Comparison of ENCODE assay signal across 9 cellular contexts in the genomic region with DNA sequence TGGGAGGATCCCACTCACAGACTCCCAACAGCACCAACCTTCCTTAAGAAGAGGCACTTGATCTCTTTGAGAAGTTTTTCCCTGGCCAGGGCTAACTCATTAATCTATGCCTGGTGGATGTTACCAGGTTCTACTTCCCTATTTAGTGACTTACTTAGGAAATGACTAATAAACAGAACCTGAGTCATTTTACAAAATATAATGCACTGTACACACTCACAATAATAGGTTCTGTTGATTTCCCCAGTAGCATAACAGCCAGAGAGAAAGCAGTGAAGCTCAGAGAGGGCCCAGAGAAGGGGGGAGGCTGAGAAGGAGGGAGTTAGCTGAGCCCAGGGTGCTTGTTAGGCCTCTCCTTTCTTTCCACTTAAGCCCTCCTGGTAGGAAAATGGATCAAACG. TPM values are rescaled to one million over a fixed set of nuclear protein-coding genes. Genes with fewer than 3 reads are reported as not detected.
DNase-seq lines count a peak whose midpoint lies in the region; ATAC-seq lines count a peak whose summit lies in the region.
"Had no signal": no experiment of that assay in that cellular context is flagged by ENCODE, and none has a peak within 500 bp of the region (broad histone marks: within the 10 kb centered on the region; RNA-seq: fewer than 3 reads in every experiment).

No MANE protein-coding gene starts in this region.

- peaks cover 0 to 13% (median 3%) of the 10 kb centered on the region in 5 donors for H3K36me3 Mint-ChIP-seq in naive thymus-derived CD4-positive, alpha-beta T cell

- H3K27me3 ChIP-seq in naive thymus-derived CD4-positive, alpha-beta T cell (ENCODE audit: control insufficient read depth in 2 of 2, insufficient read depth in 2 of 2, low read length in 2 of 2): no peaks in the 10 kb centered on the region
- H3K27me3 ChIP-seq: BLaER1 had no signal

- ATAC-seq in HG02852 (IDR thresholded peaks at IDR 0.05; ENCODE audit: unreplicated experiment): peak; percentile 98
- peak; percentile 83 for ATAC-seq in naive thymus-derived CD4-positive, alpha-beta T cell

- H3K4me1 ChIP-seq in naive thymus-derived CD4-positive, alpha-beta T cell (ENCODE audit: control insufficient read depth in 2 of 2, insufficient read depth in 2 of 2, low read length in 2 of 2): no peaks in the 10 kb centered on the region

- DNase-seq in SIG-M5 treated with dmso at 0.1 percent for 504 hours (lab: John Stamatoyannopoulos, UW; ENCODE audit: unreplicated experiment) (peak; percentile 31), SIG-M5 (lab: John Stamatoyannopoulos, UW) (no peak), NOMO-1 treated with DMSO at 0.1 percent for 48 hours (lab: John Stamatoyannopoulos, UW; ENCODE audit: unreplicated experiment) (peak; percentile 64), GOT3 (lab: John Stamatoyannopoulos, UW) (no peak), Ammon's horn (ENCODE audit: low spot score) (no peak), KG1 (lab: John Stamatoyannopoulos, UW) (no peak)
- DNase-seq in naive thymus-derived CD4-positive, alpha-beta T cell: no peak

- H3K27ac Mint-ChIP-seq in naive thymus-derived CD4-positive, alpha-beta T cell: peak overlapping the region in 1 of 9 donors; percentile 27

- intact Hi-C loops in naive thymus-derived CD4-positive, alpha-beta T cell (cut with micrococcal nuclease): no loop called here

- CTCF ChIA-PET in naive thymus-derived CD4-positive, alpha-beta T cell (lab: Charles Lee): no interaction called here

- H3K9me3 ChIP-seq in naive thymus-derived CD4-positive, alpha-beta T cell (ENCODE audit: control insufficient read depth in 2 of 3, low read length in 3 of 3): no peaks in the 10 kb centered on the region
- H3K9me3 ChIP-seq: BLaER1 had no signal

- H3K4me3 Mint-ChIP-seq in naive thymus-derived CD4-positive, alpha-beta T cell: no peak overlapping the region

- no peak overlapping the region for H3K27ac ChIP-seq in naive thymus-derived CD4-positive, alpha-beta T cell (ENCODE audit: low read depth, low read length)
- H3K27ac ChIP-seq: BLaER1 had no signal

- H3K4me1 Mint-ChIP-seq in naive thymus-derived CD4-positive, alpha-beta T cell: peaks cover 6 to 15% (median 9%) of the 10 kb centered on the region in 7 donors

- H3K27me3 Mint-ChIP-seq in naive thymus-derived CD4-positive, alpha-beta T cell: peaks cover 0 to 6% (median 0%) of the 10 kb centered on the region in 5 donors

- POLR2A ChIA-PET in naive thymus-derived CD4-positive, alpha-beta T cell (lab: Charles Lee): no interaction called here

- H3K36me3 ChIP-seq in naive thymus-derived CD4-positive, alpha-beta T cell (ENCODE audit: control insufficient read depth in 2 of 3, insufficient read depth in 3 of 3, low read length in 3 of 3): no peaks in the 10 kb centered on the region
- H3K36me3 ChIP-seq: BLaER1 had no signal

- no peak overlapping the region for H3K4me3 ChIP-seq in naive thymus-derived CD4-positive, alpha-beta T cell (ENCODE audit: low read length)
- H3K4me3 ChIP-seq: BLaER1 had no signal

- no peaks in the 10 kb centered on the region for H3K9me3 Mint-ChIP-seq in naive thymus-derived CD4-positive, alpha-beta T cell

RNA-seq across cellular contexts. Expression of gene FRMD3, which starts 27.1 kb away (rescaled TPM):
- 1 to 10 TPM in 2 of 5 experiments, under 1 TPM in 3; 0.85 to 2.5 (median 0.92) TPM for total RNA-seq in naive thymus-derived CD4-positive, alpha-beta T cell
- polyA plus RNA-seq in naive thymus-derived CD4-positive, alpha-beta T cell: 1 to 10 TPM in 1 of 2 donors, not detected in 1; 1.1 TPM

Comparison
In these comparisons a context has a peak if more than half of its experiments do, and no peak if none do; other contexts are left out.
1. DNase-seq: peak in SIG-M5 treated with dmso at 0.1 percent for 504 hours (single experiment) and NOMO-1 treated with DMSO at 0.1 percent for 48 hours (single experiment); none in SIG-M5 (single experiment), naive thymus-derived CD4-positive, alpha-beta T cell (0 of 9), GOT3 (single experiment), Ammon's horn (single experiment) and KG1 (single experiment).